In the genomic region with DNA sequence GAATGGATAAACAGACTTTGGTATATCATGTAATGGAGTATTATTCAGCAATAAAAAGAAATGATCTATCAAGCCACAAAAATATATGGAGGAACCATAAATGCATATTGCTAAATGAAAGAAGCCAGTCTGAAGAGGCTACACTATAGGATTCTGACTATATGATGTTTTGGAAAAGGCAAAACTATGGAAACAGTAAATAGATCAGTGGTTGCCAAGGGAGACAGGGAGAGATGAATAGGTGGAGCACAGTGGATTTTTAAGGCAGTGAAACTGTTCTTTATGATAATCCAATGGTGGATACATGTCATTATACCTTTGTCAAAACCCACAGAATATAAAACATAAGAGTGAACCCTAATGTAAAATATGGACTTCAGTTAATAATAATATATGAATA, we compare ENCODE assay signal across 22 cellular contexts. TPM values are rescaled to one million over a fixed set of nuclear protein-coding genes. Genes with fewer than 3 reads are reported as not detected.
DNase-seq lines count a peak whose midpoint lies in the region; ATAC-seq, FAIRE-seq and TF ChIP-seq lines count a peak whose summit lies in the region.
"Had no signal": no experiment of that assay in that cellular context is flagged by ENCODE, and none has a peak within 500 bp of the region (broad histone marks: within the 10 kb centered on the region; RNA-seq: fewer than 3 reads in every experiment).

No MANE protein-coding gene starts in this region.

- FAIRE-seq in K562 (lab: Jason Lieb, UNC) = no peak
- FAIRE-seq: A549, D721Med, G401.6, GM12891, GM19239 had no signal

- no TSS peak for BruUV-seq in K562 (replicated peaks; lab: Mats Ljungman, UMichigan)

- DNase-seq in DMS53 (lab: John Stamatoyannopoulos, UW) = peak; percentile 6
- DNase-seq in DMS53 treated with DMSO at 0.1 percent for 48 hours (lab: John Stamatoyannopoulos, UW; ENCODE audit: unreplicated experiment) = no peak
- DNase-seq in activated T-cell treated with anti-CD3 and anti-CD28 coated beads, Interleukin-2, amount 50 U/mL, for 72 hours = no peak
- DNase-seq in activated T-cell treated with anti-CD3 and anti-CD28 coated beads for 4 hours = no peak
- DNase-seq in K562 (ENCODE audit: extremely low read depth in 1 of 4, low spot score in 3 of 4) = no peak
- DNase-seq: AML-193; Caco-2; Calu3; CD4-positive, alpha-beta T cell; CD8-positive, alpha-beta T cell; DMS79 treated with DMSO at 0.1 percent for 48 hours; GF-D8 had no signal

- no peak overlapping the region for H3K4me3 ChIP-seq in K562
- H3K4me3 ChIP-seq: A549; BLaER1 treated with 17β-estradiol and CSF1 and Interleukin-3, amounts not matched to agents 10 nM and 100 nM had no signal

- in situ Hi-C loops in K562 (cut with MboI) = no loop called here

- H3K27me3 Mint-ChIP-seq in activated T-cell treated with anti-CD3 and anti-CD28 coated beads, Interleukin-2, amount 50 U/mL, for 72 hours (ENCODE audit: low read depth) = no peaks in the 10 kb centered on the region
- H3K27me3 Mint-ChIP-seq: B cell; CD4-positive, alpha-beta T cell had no signal

- intact Hi-C loops in K562 (cut with micrococcal nuclease) = no loop called here

- TF ChIP-seq RAD21 in K562 (CRISPR knock-in tag; conservative IDR thresholded peaks at IDR 0.05 in 1 of 2, IDR thresholded peaks at IDR 0.05 in 1 of 2) = no peak

- H3K9ac ChIP-seq in K562 (ENCODE audit: insufficient read depth in 1 of 2, low read depth in 2 of 2, low read length in 2 of 2) = no peak overlapping the region
- H3K9ac ChIP-seq: BLaER1 treated with 17β-estradiol and CSF1 and Interleukin-3, amounts not matched to agents 10 nM and 100 nM had no signal

- no peak for TF ChIP-seq POLR2A in K562 (conservative IDR thresholded peaks at IDR 0.05)

- H3K79me2 ChIP-seq in K562 (ENCODE audit: control insufficient read depth, insufficient read depth, low read length) = no peaks in the 10 kb centered on the region

- no peak overlapping the region for H3K4me3 Mint-ChIP-seq in activated T-cell treated with anti-CD3 and anti-CD28 coated beads, Interleukin-2, amount 50 U/mL, for 72 hours
- H3K4me3 Mint-ChIP-seq: B cell; CD4-positive, alpha-beta T cell; CD8-positive, alpha-beta T cell had no signal

- no peaks in the 10 kb centered on the region for H3K4me1 Mint-ChIP-seq in activated T-cell treated with anti-CD3 and anti-CD28 coated beads, Interleukin-2, amount 50 U/mL, for 72 hours (ENCODE audit: low read depth)
- H3K4me1 Mint-ChIP-seq: B cell had no signal

- H4K20me1 ChIP-seq in K562 (replicated peaks; ENCODE audit: control insufficient read depth, insufficient read depth, low read length) = no peaks in the 10 kb centered on the region
- H4K20me1 ChIP-seq: BLaER1 treated with 17β-estradiol and CSF1 and Interleukin-3, amounts not matched to agents 10 nM and 100 nM had no signal

- peaks cover 29% of the 10 kb centered on the region for H3K36me3 ChIP-seq in K562 (ENCODE audit: control insufficient read depth, insufficient read depth, low read length)

- no peak for ATAC-seq in activated T-cell treated with anti-CD3 and anti-CD28 coated beads, Interleukin-2, amount 50 U/mL, for 72 hours (replicated peaks in 1 of 2)
- no peak for ATAC-seq in K562
- ATAC-seq in HG03439 (IDR thresholded peaks at IDR 0.05; ENCODE audit: unreplicated experiment) = no peak
- ATAC-seq: A549; CD8-positive, alpha-beta T cell had no signal

- H3K36me3 Mint-ChIP-seq in activated T-cell treated with anti-CD3 and anti-CD28 coated beads, Interleukin-2, amount 50 U/mL, for 72 hours (ENCODE audit: insufficient read depth in 2 of 2) = peaks cover 2 to 3% of the 10 kb centered on the region in 2 donors

- TF ChIP-seq CTCF in K562 (IDR thresholded peaks at IDR 0.05 in 2 of 3, conservative IDR thresholded peaks at IDR 0.05 in 1 of 3; ENCODE audit: insufficient read depth in 2 of 3, low read depth in 1 of 3, low read length in 3 of 3) = no peak

- no peaks in the 10 kb centered on the region for H3K4me1 ChIP-seq in K562 (replicated peaks in 1 of 2; ENCODE audit: control insufficient read depth in 2 of 2, insufficient read depth in 2 of 2, low read length in 2 of 2)
- H3K4me1 ChIP-seq: A549; BLaER1 treated with 17β-estradiol and CSF1 and Interleukin-3, amounts not matched to agents 10 nM and 100 nM had no signal

- CTCF ChIA-PET in K562 (lab: Yijun Ruan, JAX; ENCODE audit: low intra/inter-chr PET ratio) = no interaction called here

- H3K9me3 ChIP-seq in K562 (replicated peaks; ENCODE audit: control insufficient read depth, insufficient read depth, low read depth, low read length) = no peaks in the 10 kb centered on the region; the same call in 1 of the 2 replicates
- H3K9me3 ChIP-seq: A549; BLaER1 treated with 17β-estradiol and CSF1 and Interleukin-3, amounts not matched to agents 10 nM and 100 nM; Caco-2 had no signal

- H3K9me3 Mint-ChIP-seq in activated T-cell treated with anti-CD3 and anti-CD28 coated beads, Interleukin-2, amount 50 U/mL, for 72 hours = no peaks in the 10 kb centered on the region
- H3K9me3 Mint-ChIP-seq: CD4-positive, alpha-beta T cell; CD8-positive, alpha-beta T cell had no signal

- no peak overlapping the region for H2AFZ ChIP-seq in K562 (ENCODE audit: low read depth, low read length)

- H3K9me1 ChIP-seq in K562 (ENCODE audit: control insufficient read depth, insufficient read depth, low read length) = no peaks in the 10 kb centered on the region

- POLR2A ChIA-PET in K562 (lab: Yijun Ruan, JAX) = no interaction called here

- no peak overlapping the region for H3K27ac ChIP-seq in K562 (ENCODE audit: extremely low read depth, low read depth, low read length)
- H3K27ac ChIP-seq: 22Rv1; A549; BLaER1 treated with 17β-estradiol and CSF1 and Interleukin-3, amounts not matched to agents 10 nM and 100 nM; C4-2B had no signal

- no peak overlapping the region for H3K4me2 ChIP-seq in K562 (ENCODE audit: insufficient read depth, low read length)
- H3K4me2 ChIP-seq: A549; BLaER1 treated with 17β-estradiol and CSF1 and Interleukin-3, amounts not matched to agents 10 nM and 100 nM had no signal

- peak overlapping the region; percentile 73 for H3K27ac Mint-ChIP-seq in activated T-cell treated with anti-CD3 and anti-CD28 coated beads, Interleukin-2, amount 50 U/mL, for 72 hours
- H3K27ac Mint-ChIP-seq: B cell; CD4-positive, alpha-beta T cell; CD8-positive, alpha-beta T cell had no signal

- H3K27me3 ChIP-seq in K562 (ENCODE audit: control insufficient read depth in 2 of 2, insufficient read depth in 2 of 2, low read length in 2 of 2) = no peaks in the 10 kb centered on the region
- H3K27me3 ChIP-seq: BLaER1 treated with 17β-estradiol and CSF1 and Interleukin-3, amounts not matched to agents 10 nM and 100 nM had no signal

- no peak for TF ChIP-seq EP300 in K562 (IDR thresholded peaks at IDR 0.05; ENCODE audit: low read length)

TF ChIP-seq in K562, 482 proteins besides CTCF, POLR2A, EP300 and RAD21 (continues in another document):
- TF ChIP-seq JUNB (CRISPR knock-in tag; conservative IDR thresholded peaks at IDR 0.05) = no peak
- 0 out of 2 replicates have a peak, but pooled peaks have one; percentile 59 for TF ChIP-seq FOXJ2 (tag; IDR thresholded peaks at IDR 0.05)
- TF ChIP-seq RUNX1 (IDR thresholded peaks at IDR 0.05; ENCODE audit: low read depth) = no peak
- TF ChIP-seq, protein P1, sequence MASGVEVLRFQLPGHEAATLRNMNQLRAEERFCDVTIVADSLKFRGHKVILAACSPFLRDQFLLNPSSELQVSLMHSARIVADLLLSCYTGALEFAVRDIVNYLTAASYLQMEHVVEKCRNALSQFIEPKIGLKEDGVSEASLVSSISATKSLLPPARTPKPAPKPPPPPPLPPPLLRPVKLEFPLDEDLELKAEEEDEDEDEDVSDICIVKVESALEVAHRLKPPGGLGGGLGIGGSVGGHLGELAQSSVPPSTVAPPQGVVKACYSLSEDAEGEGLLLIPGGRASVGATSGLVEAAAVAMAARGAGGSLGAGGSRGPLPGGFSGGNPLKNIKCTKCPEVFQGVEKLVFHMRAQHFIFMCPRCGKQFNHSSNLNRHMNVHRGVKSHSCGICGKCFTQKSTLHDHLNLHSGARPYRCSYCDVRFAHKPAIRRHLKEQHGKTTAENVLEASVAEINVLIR (CRISPR knock-in tag; IDR thresholded peaks at IDR 0.05) = no peak
- TF ChIP-seq RFX1 (IDR thresholded peaks at IDR 0.05) = peak; percentile 59
- TF ChIP-seq NKRF (IDR thresholded peaks at IDR 0.05; ENCODE audit: borderline replicate concordance) = no peak

RNA-seq across cellular contexts. Expression of gene SLC30A6, which starts 41.0 kb away (rescaled TPM):
- total RNA-seq in activated T-cell treated with anti-CD3 and anti-CD28 coated beads, Interleukin-2, amount 50 U/mL, for 72 hours = 10 to 100 TPM; 18.6 to 21.5 TPM
- total RNA-seq in K562 (2011; cell fraction: chromatin; rRNA removed; ENCODE audit: low replicate concordance) = 52.9 and 83.6 TPM in 2 replicates
- 23.8 and 27.6 TPM in 2 replicates for total RNA-seq in K562 (2011; cell fraction: nucleolus; rRNA removed)
- 55.9 and 83.3 TPM in 2 replicates for total RNA-seq in K562 (2011; cell fraction: nucleoplasm; rRNA removed)
- total RNA-seq in K562 (2014; rRNA removed) (12.1 and 18.1 TPM in 2 replicates), K562 (2014; rRNA removed; fragmentation: Illumina TruSeq; extraction: Trizol) (31.6 and 32.0 TPM in 2 replicates), K562 (2015; rRNA removed; fragmentation: Illumina TruSeq; extraction: Trizol) (27.3 and 28.5 TPM in 2 replicates), K562 (2021) (23.8 and 25.9 TPM in 2 replicates)
- polyA plus RNA-seq in K562 (2011; rRNA removed) (36.0 and 42.8 TPM in 2 replicates), K562 (2014; fragmentation: Illumina TruSeq; extraction: Trizol) (21.3 and 24.4 TPM in 2 replicates), K562 (2014; fragmentation: Nextera tagmentation; extraction: Ambion mirVana) (10 to 100 TPM; 13.6 to 17.8 TPM), K562 (2014; rRNA removed) (14.1 and 17.9 TPM in 2 replicates)
- 14.0 and 33.4 TPM in 2 replicates for polyA plus RNA-seq in K562 (2011; cell fraction: cytosol; rRNA removed)
- polyA plus RNA-seq in K562 (2011; cell fraction: nucleus; rRNA removed) = 12.1 and 19.2 TPM in 2 replicates
- polyA plus RNA-seq in K562 (2012) = 13.5 and 18.8 TPM in 2 replicates
- 54.9 and 70.5 TPM in 2 replicates for polyA minus RNA-seq in K562 (2011; rRNA and poly(A)+ RNA removed)
- 21.8 and 25.1 TPM in 2 replicates for polyA minus RNA-seq in K562 (2011; cell fraction: cytosol; rRNA and poly(A)+ RNA removed)
- polyA minus RNA-seq in K562 (2011; cell fraction: nucleus; rRNA and poly(A)+ RNA removed) = 13.2 and 44.9 TPM in 2 replicates
